9 cellular contexts compared by ENCODE assay signal in genomic region chr15:96340348-96340610, GRCh38. TPM values are rescaled to one million over a fixed set of nuclear protein-coding genes. Genes with fewer than 3 reads are reported as not detected.
A peak's percentile ranks its signal among the peaks of the same experiment; 100 is the strongest.
DNase-seq lines count a peak whose midpoint lies in the region; ATAC-seq and TF ChIP-seq lines count a peak whose summit lies in the region.
"Had no signal": no experiment of that assay in that cellular context is flagged by ENCODE, and none has a peak within 500 bp of the region (broad histone marks: within the 10 kb centered on the region; RNA-seq: fewer than 3 reads in every experiment).

No MANE protein-coding gene starts in this region.

- no peaks in the 10 kb centered on the region for H3K27me3 ChIP-seq in right cardiac atrium (ENCODE audit: control insufficient read depth, insufficient read depth)

- no peak for TF ChIP-seq CTCF in GM12865 (IDR thresholded peaks at IDR 0.05; ENCODE audit: insufficient read depth, low read depth, low read length, missing control alignments)

- H3K4me1 Mint-ChIP-seq in activated T-helper 1 cell treated with anti-CD3 and anti-CD28 coated beads, Interleukin-12 subunit alpha, Interleukin-12 subunit beta, Interleukin-2, Interleukin-4 antibody, amounts not matched to agents 30 ng/mL and 10 ng/mL and 1 ng/mL, durations not matched to agents 14 hours and 24 hours and 36 hours (ENCODE audit: low read depth) = no peaks in the 10 kb centered on the region
- peaks cover 2% of the 10 kb centered on the region for H3K4me1 Mint-ChIP-seq in activated CD4-positive, alpha-beta T cell treated with anti-CD3 and anti-CD28 coated beads, Interleukin-2, amount 10 ng/mL, durations not matched to agents 24 days and 14 days

- peak overlapping the region; percentile 100 for H3K27ac ChIP-seq in right cardiac atrium (ENCODE audit: low read length)

- intact Hi-C loops in activated T-helper 1 cell treated with anti-CD3 and anti-CD28 coated beads, Interleukin-12 subunit alpha, Interleukin-12 subunit beta, Interleukin-2, Interleukin-4 antibody, amounts not matched to agents 30 ng/mL and 10 ng/mL and 1 ng/mL, durations not matched to agents 14 hours and 24 hours and 36 hours (cut with micrococcal nuclease) = loop anchor here (2.0 kb wide), 1 partner anchor 17 kb away; no protein-coding TSS in a partner anchor
- intact Hi-C loops in right cardiac atrium (cut with DNase I) = loop anchor here in 2 of 4 donors (10.0 kb wide), 2 partner anchors 1055 to 1085 kb away; no protein-coding TSS in a partner anchor
- intact Hi-C loops in activated CD4-positive, alpha-beta T cell treated with anti-CD3 and anti-CD28 coated beads, Interleukin-2, amount 10 ng/mL, durations not matched to agents 24 days and 14 days (cut with micrococcal nuclease) = loop anchor here (2.0 to 10.0 kb wide), 3 partner anchors 23 to 285 kb away; no protein-coding TSS in a partner anchor

- 0 out of 2 replicates have a peak overlapping the region, but pooled peaks have one; percentile 33 for H3K4me3 ChIP-seq in GM12865 (ENCODE audit: low read depth, low read length)
- H3K4me3 ChIP-seq in right cardiac atrium (ENCODE audit: low read length) = peak overlapping the region; percentile 94
- peak overlapping the region; percentile 93 for H3K4me3 ChIP-seq in skeletal muscle cell (ENCODE audit: low read depth, low read length)

- H3K27me3 Mint-ChIP-seq in activated T-helper 1 cell treated with anti-CD3 and anti-CD28 coated beads, Interleukin-12 subunit alpha, Interleukin-12 subunit beta, Interleukin-2, Interleukin-4 antibody, amounts not matched to agents 30 ng/mL and 10 ng/mL and 1 ng/mL, durations not matched to agents 14 hours and 24 hours and 36 hours (ENCODE audit: insufficient read depth) = peaks cover 87% of the 10 kb centered on the region
- peaks cover 89% of the 10 kb centered on the region for H3K27me3 Mint-ChIP-seq in activated CD4-positive, alpha-beta T cell treated with anti-CD3 and anti-CD28 coated beads, Interleukin-2, amount 10 ng/mL, durations not matched to agents 24 days and 14 days

- no peak overlapping the region for H3K4me3 Mint-ChIP-seq in activated T-helper 1 cell treated with anti-CD3 and anti-CD28 coated beads, Interleukin-12 subunit alpha, Interleukin-12 subunit beta, Interleukin-2, Interleukin-4 antibody, amounts not matched to agents 30 ng/mL and 10 ng/mL and 1 ng/mL, durations not matched to agents 14 hours and 24 hours and 36 hours
- no peak overlapping the region for H3K4me3 Mint-ChIP-seq in activated CD4-positive, alpha-beta T cell treated with anti-CD3 and anti-CD28 coated beads, Interleukin-2, amount 10 ng/mL, durations not matched to agents 24 days and 14 days

- peak overlapping the region; percentile 40 for H3K27ac Mint-ChIP-seq in activated T-helper 1 cell treated with anti-CD3 and anti-CD28 coated beads, Interleukin-12 subunit alpha, Interleukin-12 subunit beta, Interleukin-2, Interleukin-4 antibody, amounts not matched to agents 30 ng/mL and 10 ng/mL and 1 ng/mL, durations not matched to agents 14 hours and 24 hours and 36 hours
- no peak overlapping the region for H3K27ac Mint-ChIP-seq in activated CD4-positive, alpha-beta T cell treated with anti-CD3 and anti-CD28 coated beads, Interleukin-2, amount 10 ng/mL, durations not matched to agents 24 days and 14 days

- no peaks in the 10 kb centered on the region for H3K9me3 Mint-ChIP-seq in activated T-helper 1 cell treated with anti-CD3 and anti-CD28 coated beads, Interleukin-12 subunit alpha, Interleukin-12 subunit beta, Interleukin-2, Interleukin-4 antibody, amounts not matched to agents 30 ng/mL and 10 ng/mL and 1 ng/mL, durations not matched to agents 14 hours and 24 hours and 36 hours
- H3K9me3 Mint-ChIP-seq in activated CD4-positive, alpha-beta T cell treated with anti-CD3 and anti-CD28 coated beads, Interleukin-2, amount 10 ng/mL, durations not matched to agents 24 days and 14 days = peaks cover 16% of the 10 kb centered on the region

- H3K36me3 Mint-ChIP-seq in activated T-helper 1 cell treated with anti-CD3 and anti-CD28 coated beads, Interleukin-12 subunit alpha, Interleukin-12 subunit beta, Interleukin-2, Interleukin-4 antibody, amounts not matched to agents 30 ng/mL and 10 ng/mL and 1 ng/mL, durations not matched to agents 14 hours and 24 hours and 36 hours (ENCODE audit: low read depth) = peaks cover 3% of the 10 kb centered on the region
- peaks cover 6% of the 10 kb centered on the region for H3K36me3 Mint-ChIP-seq in activated CD4-positive, alpha-beta T cell treated with anti-CD3 and anti-CD28 coated beads, Interleukin-2, amount 10 ng/mL, durations not matched to agents 24 days and 14 days (ENCODE audit: low read depth)

- DNase-seq in GM12865 (ENCODE audit: low read depth) (no peak), right cardiac atrium (no peak), skeletal muscle cell (ENCODE audit: low read depth) (no peak)
- DNase-seq in activated T-helper 1 cell treated with anti-CD3 and anti-CD28 coated beads, Interleukin-12 subunit alpha, Interleukin-12 subunit beta, Interleukin-2, Interleukin-4 antibody, amounts not matched to agents 30 ng/mL and 10 ng/mL and 1 ng/mL, durations not matched to agents 14 hours and 24 hours and 36 hours (ENCODE audit: low spot score) = no peak
- DNase-seq in stimulated activated CD8-positive, alpha-beta memory T cell treated with anti-CD3 and anti-CD28 coated beads, Interleukin-4, amount 100 ng/mL, for 48 hours = no peak
- DNase-seq in activated CD4-positive, alpha-beta T cell treated with anti-CD3 and anti-CD28 coated beads, Interleukin-2, amount 10 ng/mL, durations not matched to agents 24 days and 14 days = no peak

- H3K9me3 ChIP-seq in right cardiac atrium (ENCODE audit: control insufficient read depth, low read length) = no peaks in the 10 kb centered on the region

- peaks cover 10% of the 10 kb centered on the region for H3K4me1 ChIP-seq in right cardiac atrium (ENCODE audit: control insufficient read depth, insufficient read depth, low read length)

- 2% methylated on average over 11 of the region's 11 CpGs for WGBS in right cardiac atrium

- ATAC-seq in right cardiac atrium (no peak), GM21825 (IDR thresholded peaks at IDR 0.05; ENCODE audit: unreplicated experiment) (no peak), GM19351 (IDR thresholded peaks at IDR 0.05; ENCODE audit: unreplicated experiment) (no peak)

RNA-seq across cellular contexts. Expression of gene NR2F2, which starts 9.8 kb away (rescaled TPM):
- not detected in 2 replicates for total RNA-seq in activated T-helper 1 cell treated with anti-CD3 and anti-CD28 coated beads, Interleukin-12 subunit alpha, Interleukin-12 subunit beta, Interleukin-2, Interleukin-4 antibody, amounts not matched to agents 30 ng/mL and 10 ng/mL and 1 ng/mL, durations not matched to agents 14 hours and 24 hours and 36 hours
- 10 to 100 TPM; 44.3 to 68.6 (median 54.8) TPM for total RNA-seq in right cardiac atrium
- 43.0 TPM for polyA plus RNA-seq in right cardiac atrium
- total RNA-seq in activated CD4-positive, alpha-beta T cell treated with anti-CD3 and anti-CD28 coated beads, Interleukin-2, amount 10 ng/mL, durations not matched to agents 24 days and 14 days = not detected in 2 replicates
- total RNA-seq: T-helper 1 cell treated with Interleukin-12 subunit alpha and Interleukin-12 subunit beta and Interleukin-4 antibody, amounts not matched to agents 30 ng/mL and 1 ng/mL, for 36 hours had no signal

Comparison
In these comparisons a context has a peak if more than half of its experiments do, and no peak if none do; other contexts are left out.
1. H3K4me3 ChIP-seq: peak in every context shown above with its lines; median percentile 94 in right cardiac atrium; 93 in skeletal muscle cell; 33 in GM12865.
2. RNA of gene NR2F2, which starts 9.8 kb away (total RNA-seq): 44.3 to 68.6 TPM in right cardiac atrium; not detected in activated T-helper 1 cell treated with anti-CD3 and anti-CD28 coated beads, Interleukin-12 subunit alpha, Interleukin-12 subunit beta, Interleukin-2, Interleukin-4 antibody, amounts not matched to agents 30 ng/mL and 10 ng/mL and 1 ng/mL, durations not matched to agents 14 hours and 24 hours and 36 hours and not detected in activated CD4-positive, alpha-beta T cell treated with anti-CD3 and anti-CD28 coated beads, Interleukin-2, amount 10 ng/mL, durations not matched to agents 24 days and 14 days; every median in the first group is over 10 times any median in the second.